ENCODE assay signal across 21 cellular contexts in genomic region chr3:4926892-4927291, GRCh38.
"Had no signal": no experiment of that assay in that cellular context is flagged by ENCODE, and none has a peak within 500 bp of the region (broad histone marks: within the 10 kb centered on the region; RNA-seq: fewer than 3 reads in every experiment).

No MANE protein-coding gene starts in this region.

- H3K4me3 ChIP-seq: breast epithelium, heart left ventricle, psoas muscle, uterus had no signal

- ATAC-seq: foreskin keratinocyte, psoas muscle had no signal

- H3K79me2 ChIP-seq: parathyroid adenoma had no signal

- H3K9me3 Mint-ChIP-seq: activated T-cell treated with anti-CD3 and anti-CD28 coated beads, Interleukin-2, amount 50 U/mL, for 4 hours; dendritic cell treated with granulocyte-macrophage colony-stimulating factor and Interleukin-4, amounts not matched to agents 40 ng/mL and 50 ng/mL, for 4 days; mesothelial cell of epicardium; naive B cell; type B pancreatic cell had no signal

- H3K4me1 ChIP-seq: breast epithelium, foreskin keratinocyte, heart left ventricle, parathyroid adenoma, psoas muscle, uterus had no signal

- H3K9me3 ChIP-seq: breast epithelium, heart left ventricle, psoas muscle, uterus had no signal

- H3K27ac ChIP-seq: breast epithelium, foreskin keratinocyte, heart left ventricle, parathyroid adenoma, psoas muscle, uterus had no signal

- DNase-seq: activated CD4-positive, alpha-beta T cell treated with anti-CD3 and anti-CD28 coated beads for 1 hour; activated CD8-positive, alpha-beta memory T cell treated with anti-CD3 and anti-CD28 coated beads for 24 hours; activated effector memory CD4-positive, alpha-beta T cell treated with Interleukin-2 at 50 U/mL for 16 hours; activated T-cell treated with anti-CD3 and anti-CD28 coated beads, Interleukin-2, amount 50 U/mL, for 4 hours; amygdala; endodermal cell; foreskin keratinocyte; heart left ventricle; hypothalamus; naive B cell; occipital lobe; psoas muscle; substantia nigra; T-helper 2 cell; uterus had no signal

- H3K4me1 Mint-ChIP-seq: endodermal cell, mesothelial cell of epicardium, neural crest cell had no signal

- H3K36me3 ChIP-seq: breast epithelium, heart left ventricle, uterus had no signal

- H3K36me3 Mint-ChIP-seq: mesothelial cell of epicardium, naive B cell, type B pancreatic cell had no signal

- H3K27me3 ChIP-seq: breast epithelium, foreskin keratinocyte, heart left ventricle, uterus had no signal

- H2AFZ ChIP-seq: parathyroid adenoma had no signal

- H3K4me3 Mint-ChIP-seq: activated T-cell treated with anti-CD3 and anti-CD28 coated beads, Interleukin-2, amount 50 U/mL, for 4 hours; dendritic cell treated with granulocyte-macrophage colony-stimulating factor and Interleukin-4, amounts not matched to agents 40 ng/mL and 50 ng/mL, for 4 days; endodermal cell; mesothelial cell of epicardium; naive B cell; neural crest cell; type B pancreatic cell had no signal

- H3K9ac ChIP-seq: parathyroid adenoma had no signal

- H3K27ac Mint-ChIP-seq: dendritic cell treated with granulocyte-macrophage colony-stimulating factor and Interleukin-4, amounts not matched to agents 40 ng/mL and 50 ng/mL, for 4 days; endodermal cell; mesothelial cell of epicardium; type B pancreatic cell had no signal

- H3K27me3 Mint-ChIP-seq: dendritic cell treated with granulocyte-macrophage colony-stimulating factor and Interleukin-4, amounts not matched to agents 40 ng/mL and 50 ng/mL, for 4 days; naive B cell; type B pancreatic cell had no signal
